ENCODE assay signal across 36 cellular contexts in genomic region chr5:150204588-150204960, GRCh38. TPM values are rescaled to one million over a fixed set of nuclear protein-coding genes. Genes with fewer than 3 reads are reported as not detected.
"Had no signal": no experiment of that assay in that cellular context is flagged by ENCODE, and none has a peak within 500 bp of the region (broad histone marks: within the 10 kb centered on the region; RNA-seq: fewer than 3 reads in every experiment).

No MANE protein-coding gene starts in this region.

- H3K9ac ChIP-seq: parathyroid adenoma had no signal

- H3K27ac Mint-ChIP-seq: naive thymus-derived CD4-positive, alpha-beta T cell; natural killer cell treated with Interleukin-12 subunit alpha and Interleukin-12 subunit beta and Interleukin-15 and Interleukin-18, amount 100 ng/mL, for 72 hours; stimulated activated memory B cell treated with anti-CD40 and anti-IgM and Interleukin-4, amounts not matched to agents 10 μg/mL and 1 μg/mL and 100 μg/mL, for 72 hours; stimulated activated naive CD8-positive, alpha-beta T cell treated with anti-CD3 and anti-CD28 coated beads, Interleukin-15, amount 100 ng/mL, for 72 hours; type B pancreatic cell had no signal

- DNase-seq: hypothalamus; immature natural killer cell; left ventricle myocardium inferior; midbrain; mucosa of descending colon; naive thymus-derived CD4-positive, alpha-beta T cell; occipital lobe; right lobe of liver; stimulated activated CD4-positive, alpha-beta T cell treated with anti-CD3 and anti-CD28 coated beads, Interleukin-1b, Interleukin-23, amount 100 ng/mL, for 48 hours; stimulated activated CD4-positive, alpha-beta T cell treated with anti-CD3 and anti-CD28 coated beads, Interleukin-2, amount 100 ng/mL, for 48 hours; stimulated activated CD4-positive, alpha-beta T cell treated with anti-CD3 and anti-CD28 coated beads, Interleukin-4, amount 100 ng/mL, for 4 hours; stimulated activated CD8-positive, alpha-beta memory T cell treated with anti-CD3 and anti-CD28 coated beads, Interleukin-4, amount 100 ng/mL, for 48 hours; stimulated activated naive CD4-positive, alpha-beta T cell treated with Interleukin-2 at 50 U/mL for 16 hours; stimulated activated naive CD8-positive, alpha-beta T cell treated with anti-CD3 and anti-CD28 coated beads, Interleukin-15, amount 100 ng/mL, for 72 hours; uterus had no signal

- H3K27ac ChIP-seq: left ventricle myocardium inferior, neutrophil, parathyroid adenoma, right atrium auricular region, right lobe of liver, tibial nerve, uterus had no signal

- H3K4me3 ChIP-seq: left ventricle myocardium inferior, lung, mucosa of descending colon, right atrium auricular region, right lobe of liver, smooth muscle cell, tibial nerve, uterus had no signal

- H3K36me3 Mint-ChIP-seq: naive thymus-derived CD4-positive, alpha-beta T cell; natural killer cell treated with Interleukin-12 subunit alpha and Interleukin-12 subunit beta and Interleukin-15 and Interleukin-18, amount 100 ng/mL, for 72 hours; stimulated activated memory B cell treated with anti-CD40 and anti-IgM and Interleukin-4, amounts not matched to agents 10 μg/mL and 1 μg/mL and 100 μg/mL, for 72 hours; type B pancreatic cell had no signal

- H3K9me3 ChIP-seq: left ventricle myocardium inferior, mucosa of descending colon, neutrophil, right atrium auricular region, right lobe of liver, tibial nerve, uterus had no signal

- H3K36me3 ChIP-seq: left ventricle myocardium inferior, neutrophil, right atrium auricular region, right lobe of liver, tibial nerve, uterus had no signal

- H3K4me1 ChIP-seq: parathyroid adenoma, right atrium auricular region, right lobe of liver, tibial nerve, uterus had no signal

- H3K27me3 ChIP-seq: right atrium auricular region, right lobe of liver, tibial nerve, uterus had no signal

- H3K79me2 ChIP-seq: parathyroid adenoma had no signal

- H3K4me3 Mint-ChIP-seq: immature natural killer cell; naive thymus-derived CD4-positive, alpha-beta T cell; natural killer cell treated with Interleukin-12 subunit alpha and Interleukin-12 subunit beta and Interleukin-15 and Interleukin-18, amount 100 ng/mL, for 72 hours; neural crest cell; stimulated activated memory B cell treated with anti-CD40 and anti-IgM and Interleukin-4, amounts not matched to agents 10 μg/mL and 1 μg/mL and 100 μg/mL, for 72 hours; stimulated activated naive CD8-positive, alpha-beta T cell treated with anti-CD3 and anti-CD28 coated beads, Interleukin-15, amount 100 ng/mL, for 72 hours; type B pancreatic cell had no signal

- H2AFZ ChIP-seq: parathyroid adenoma had no signal

- FAIRE-seq: islet of Langerhans had no signal

- H3K4me2 ChIP-seq: smooth muscle cell had no signal

- H3K9me3 Mint-ChIP-seq: immature natural killer cell; naive thymus-derived CD4-positive, alpha-beta T cell; natural killer cell treated with Interleukin-12 subunit alpha and Interleukin-12 subunit beta and Interleukin-15 and Interleukin-18, amount 100 ng/mL, for 72 hours; neural crest cell; stimulated activated memory B cell treated with anti-CD40 and anti-IgM and Interleukin-4, amounts not matched to agents 10 μg/mL and 1 μg/mL and 100 μg/mL, for 72 hours; stimulated activated naive CD8-positive, alpha-beta T cell treated with anti-CD3 and anti-CD28 coated beads, Interleukin-15, amount 100 ng/mL, for 72 hours; type B pancreatic cell had no signal

- H3K4me1 Mint-ChIP-seq: neural crest cell had no signal

RNA-seq across cellular contexts. Expression of gene SLC6A7, which starts 14.7 kb away (rescaled TPM):
- total RNA-seq: kidney epithelial cell; left ventricle myocardium inferior; mesenteric fat pad; myocyte; naive thymus-derived CD4-positive, alpha-beta T cell; natural killer cell treated with Interleukin-12 subunit alpha and Interleukin-12 subunit beta and Interleukin-15 and Interleukin-18, amount 100 ng/mL, for 72 hours; neural crest cell; osteocyte; pulmonary artery endothelial cell; renal cortical epithelial cell; right atrium auricular region; right lobe of liver; skeletal muscle tissue; smooth muscle cell; tibial nerve; uterus had no signal
- polyA plus RNA-seq: immature natural killer cell; naive thymus-derived CD4-positive, alpha-beta T cell had no signal

RNA-seq across cellular contexts. Expression of gene CDX1, which starts 38.0 kb away (rescaled TPM):
- total RNA-seq: left ventricle myocardium inferior; lower leg skin; myocyte; naive thymus-derived CD4-positive, alpha-beta T cell; natural killer cell treated with Interleukin-12 subunit alpha and Interleukin-12 subunit beta and Interleukin-15 and Interleukin-18, amount 100 ng/mL, for 72 hours; neural crest cell; occipital lobe; pulmonary artery endothelial cell; renal cortical epithelial cell; right atrium auricular region; right lobe of liver; skeletal muscle tissue; temporal lobe; ureter had no signal
- polyA plus RNA-seq: immature natural killer cell; naive thymus-derived CD4-positive, alpha-beta T cell had no signal
